ENCODE assay signal across 8 cellular contexts in genomic region chr11:13210424-13210823, GRCh38.
DNase-seq lines count a peak whose midpoint lies in the region; ATAC-seq and TF ChIP-seq lines count a peak whose summit lies in the region.

No MANE protein-coding gene starts in this region.

- no peak overlapping the region for H2AFZ ChIP-seq in neural cell (ENCODE audit: low read depth, low read length)

- peak; percentile 84 for TF ChIP-seq CTCF in neural cell (IDR thresholded peaks at IDR 0.05; ENCODE audit: poor library complexity, severe bottlenecking)

- no peaks in the 10 kb centered on the region for H3K36me3 ChIP-seq in neural cell (ENCODE audit: insufficient read depth, low read length)

- peak; percentile 91 for TF ChIP-seq RAD21 in neural cell (conservative IDR thresholded peaks at IDR 0.05)

- H3K9ac ChIP-seq in neural cell (ENCODE audit: low read length): no peak overlapping the region

- H3K9me3 ChIP-seq in neural cell (ENCODE audit: low read length): no peaks in the 10 kb centered on the region

- no peaks in the 10 kb centered on the region for H3K79me2 ChIP-seq in neural cell (replicated peaks; ENCODE audit: insufficient read depth, low read length)

- H3K4me1 Mint-ChIP-seq in activated T-cell treated with anti-CD3 and anti-CD28 coated beads, Interleukin-2, amount 50 U/mL, for 24 hours (ENCODE audit: low read depth): peaks cover 40% of the 10 kb centered on the region

- H3K27ac Mint-ChIP-seq in activated T-cell treated with anti-CD3 and anti-CD28 coated beads, Interleukin-2, amount 50 U/mL, for 24 hours: no peak overlapping the region

- H3K4me2 ChIP-seq in neural cell (ENCODE audit: low read length): no peak overlapping the region

- no peaks in the 10 kb centered on the region for H3F3A ChIP-seq in neural cell (ENCODE audit: insufficient read depth, low read length, poor library complexity, severe bottlenecking)

- H3K27ac ChIP-seq in neural cell (ENCODE audit: low read length): no peak overlapping the region

- H3K27me3 Mint-ChIP-seq in activated T-cell treated with anti-CD3 and anti-CD28 coated beads, Interleukin-2, amount 50 U/mL, for 24 hours: no peaks in the 10 kb centered on the region

- H4K20me1 ChIP-seq in neural cell (ENCODE audit: insufficient read depth): no peaks in the 10 kb centered on the region

- no peaks in the 10 kb centered on the region for H3K9me3 Mint-ChIP-seq in activated T-cell treated with anti-CD3 and anti-CD28 coated beads, Interleukin-2, amount 50 U/mL, for 24 hours

- no peaks in the 10 kb centered on the region for H3K27me3 ChIP-seq in neural cell (ENCODE audit: insufficient read depth, low read depth, low read length)

- H3K9me2 ChIP-seq in neural cell (ENCODE audit: insufficient read depth, low read length): no peaks in the 10 kb centered on the region

- H3K4me3 ChIP-seq in neural cell (ENCODE audit: low read length): no peak overlapping the region

- H3K36me3 Mint-ChIP-seq in activated T-cell treated with anti-CD3 and anti-CD28 coated beads, Interleukin-2, amount 50 U/mL, for 24 hours (ENCODE audit: low read depth): no peaks in the 10 kb centered on the region

- ATAC-seq in GM18502 (IDR thresholded peaks at IDR 0.05; ENCODE audit: poor library complexity, unreplicated experiment) (no peak), HG02981 (IDR thresholded peaks at IDR 0.05; ENCODE audit: unreplicated experiment) (no peak)

- H3K4me3 Mint-ChIP-seq in activated T-cell treated with anti-CD3 and anti-CD28 coated beads, Interleukin-2, amount 50 U/mL, for 24 hours: no peak overlapping the region

- TF ChIP-seq POLR2A in erythroblast (IDR thresholded peaks at IDR 0.05; ENCODE audit: low read length): no peak

- no peak for TF ChIP-seq EP300 in neural cell (conservative IDR thresholded peaks at IDR 0.05; ENCODE audit: poor library complexity, severe bottlenecking)

- peak; percentile 22 to 40 for DNase-seq in activated T-cell treated with anti-CD3 and anti-CD28 coated beads, Interleukin-2, amount 50 U/mL, for 48 hours
- DNase-seq in activated T-cell treated with anti-CD3 and anti-CD28 coated beads, Interleukin-2, amount 50 U/mL, for 24 hours: no peak
- peak; percentile 18 for DNase-seq in NAMALWA (ENCODE audit: low spot score)
- DNase-seq in SW480 (ENCODE audit: low spot score): peak; percentile 90
- peak; percentile 24 to 38 for DNase-seq in erythroblast (lab: John Stamatoyannopoulos, UW)

TF ChIP-seq in neural cell, 6 proteins besides CTCF, POLR2A, EP300 and RAD21:
- TF ChIP-seq TAF1 (IDR thresholded peaks at IDR 0.05; ENCODE audit: low read depth) (no peak), REST (IDR thresholded peaks at IDR 0.05; ENCODE audit: borderline replicate concordance) (peak; percentile 66), SMC3 (conservative IDR thresholded peaks at IDR 0.05; ENCODE audit: poor library complexity) (peak; percentile 94)
